1 cellular context compared by ENCODE assay signal in genomic region chr3:183161552-183162345, GRCh38.
TF ChIP-seq lines count a peak whose summit lies in the region.

No MANE protein-coding gene starts in this region.

TF ChIP-seq in GM12878, 131 proteins besides CTCF, POLR2A, EP300 and RAD21 (continued from another document):
- TF ChIP-seq MLLT1 (IDR thresholded peaks at IDR 0.05) (peak; percentile 89), RBBP5 (conservative IDR thresholded peaks at IDR 0.05) (no peak), USF1 (IDR thresholded peaks at IDR 0.05; ENCODE audit: borderline replicate concordance, extremely low read length, insufficient read depth, low read depth, low read length) (no peak), TCF12 (IDR thresholded peaks at IDR 0.05; ENCODE audit: low read depth, low read length) (peak; percentile 87), ZBED1 (IDR thresholded peaks at IDR 0.05; ENCODE audit: borderline replicate concordance) (peak; percentile 85; the same call in 1 of the 2 replicates), NFIC (IDR thresholded peaks at IDR 0.05; ENCODE audit: low read depth, low read length) (peak; percentile 85), CBFB (IDR thresholded peaks at IDR 0.05; ENCODE audit: low read depth) (peak; percentile 91), IKZF1 (conservative IDR thresholded peaks at IDR 0.05) (peak; percentile 99), KDM1A (IDR thresholded peaks at IDR 0.05; ENCODE audit: borderline replicate concordance) (no peak), POLR2AphosphoS5 (IDR thresholded peaks at IDR 0.05; ENCODE audit: low read length) (peak; percentile 58; the same call in 1 of the 2 replicates), NR2F1 (conservative IDR thresholded peaks at IDR 0.05) (peak; percentile 99), BCLAF1 (IDR thresholded peaks at IDR 0.05) (no peak), GABPA (IDR thresholded peaks at IDR 0.05; ENCODE audit: low read depth) (no peak), PAX5 (IDR thresholded peaks at IDR 0.05; ENCODE audit: borderline replicate concordance, low read depth, low read length) (peak; percentile 98), HDGF (IDR thresholded peaks at IDR 0.05) (peak; percentile 64; the same call in 1 of the 2 replicates), MTA3 (IDR thresholded peaks at IDR 0.05; ENCODE audit: borderline replicate concordance, low read length) (peak; percentile 52; the same call in 1 of the 2 replicates), RELB (IDR thresholded peaks at IDR 0.05; ENCODE audit: low read depth) (peak; percentile 93), SMARCA5 (IDR thresholded peaks at IDR 0.05) (peak; percentile 94), YY1 (IDR thresholded peaks at IDR 0.05; ENCODE audit: low read depth, low read length) (no peak), SP1 (IDR thresholded peaks at IDR 0.05; ENCODE audit: low read depth, low read length) (peak; percentile 25), DPF2 (IDR thresholded peaks at IDR 0.05) (peak; percentile 95), RAD51 (IDR thresholded peaks at IDR 0.05) (peak; percentile 26; the same call in 1 of the 2 replicates), SKIL (IDR thresholded peaks at IDR 0.05; ENCODE audit: low read depth, poor library complexity, severe bottlenecking) (peak; percentile 94), BCL3 (IDR thresholded peaks at IDR 0.05; ENCODE audit: borderline replicate concordance, insufficient read depth, low read depth, low read length, poor library complexity, severe bottlenecking) (peak; percentile 74)
TF ChIP-seq in GM12878: peak in this region for 61.
